In the genomic region with DNA sequence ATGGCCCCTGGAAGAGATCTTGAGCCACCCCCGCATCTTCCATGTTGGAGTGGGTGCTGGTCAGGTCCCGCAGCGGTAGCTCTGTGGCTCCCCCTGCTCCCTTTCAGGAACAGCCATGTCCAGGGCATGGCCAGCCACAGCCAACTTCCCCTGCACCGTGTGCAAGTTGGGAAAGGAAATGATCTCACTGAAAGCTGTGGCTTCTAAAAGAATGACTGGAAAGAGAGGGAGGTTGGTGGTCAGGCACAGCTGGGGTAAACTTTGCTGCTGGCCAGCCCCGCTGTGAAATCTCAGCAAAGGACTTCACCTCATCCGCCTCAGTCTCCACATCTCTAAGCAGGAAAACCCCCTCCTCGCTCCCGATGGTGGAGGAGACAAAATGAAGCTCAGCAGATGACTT, we compare ENCODE assay signal across 20 cellular contexts.
DNase-seq lines count a peak whose midpoint lies in the region; ATAC-seq and TF ChIP-seq lines count a peak whose summit lies in the region.
"Had no signal": no experiment of that assay in that cellular context is flagged by ENCODE, and none has a peak within 500 bp of the region (broad histone marks: within the 10 kb centered on the region; RNA-seq: fewer than 3 reads in every experiment).

No MANE protein-coding gene starts in this region.

- DNase-seq in CD1c-positive myeloid dendritic cell (ENCODE audit: extremely low spot score) = peak; percentile 40
- peak; percentile 25 for DNase-seq in LHCN-M2 (ENCODE audit: low read depth)
- no peak for DNase-seq in brain microvascular endothelial cell
- DNase-seq in sciatic nerve (ENCODE audit: low spot score) = no peak
- no peak for DNase-seq in nucleus accumbens (lab: John Stamatoyannopoulos, UW)
- DNase-seq in cortex of kidney (lab: John Stamatoyannopoulos, UW) = no peak
- no peak for DNase-seq in DMS53 treated with DMSO at 0.1 percent for 48 hours (lab: John Stamatoyannopoulos, UW; ENCODE audit: unreplicated experiment)
- no peak for DNase-seq in colonic mucosa
- DNase-seq: activated B cell treated with CpG ODN at 0.5 μM for 24 hours; activated CD4-positive, alpha-beta T cell treated with anti-CD3 and anti-CD28 coated beads, Interleukin-2, amount 50 U/mL, for 48 hours; activated effector memory CD4-positive, alpha-beta T cell treated with anti-CD3 and anti-CD28 coated beads, Interleukin-2, amount 50 U/mL, for 16 hours; glutamatergic neuron; H9; MG63; midbrain; NCI-H146; NCI-H524; right lobe of liver had no signal

- H3K9ac ChIP-seq in colonic mucosa (ENCODE audit: low read depth in 2 of 2, low read length in 2 of 2) = no peak overlapping the region

- peak; percentile 38 for ATAC-seq in sciatic nerve
- ATAC-seq: right lobe of liver had no signal

- intact Hi-C loops in sciatic nerve (cut with DNase I) = no loop called here
- intact Hi-C loops in colonic mucosa (cut with DNase I) = no loop called here

- H3K27me3 ChIP-seq in brain microvascular endothelial cell (replicated peaks) (no peaks in the 10 kb centered on the region), colonic mucosa (no peaks in the 10 kb centered on the region)
- H3K27me3 ChIP-seq: MG63, right lobe of liver had no signal

- no peaks in the 10 kb centered on the region for H3K9me3 ChIP-seq in colonic mucosa
- H3K9me3 ChIP-seq: breast epithelium, MG63, right lobe of liver had no signal

- no peak overlapping the region for H3K4me3 ChIP-seq in brain microvascular endothelial cell (ENCODE audit: low read depth, low read length)
- no peak overlapping the region for H3K4me3 ChIP-seq in colonic mucosa
- H3K4me3 ChIP-seq: breast epithelium, MG63, right lobe of liver, SK-N-MC had no signal

- no peak overlapping the region for H3K27ac ChIP-seq in brain microvascular endothelial cell
- H3K27ac ChIP-seq in colonic mucosa = no peak overlapping the region
- H3K27ac ChIP-seq: breast epithelium, right lobe of liver, SK-N-MC had no signal

- in situ Hi-C loops in brain microvascular endothelial cell (cut with HindIII; ENCODE audit: low pct_ligation_motif_present, low sequenced_read_pairs) = no loop called here

- no peaks in the 10 kb centered on the region for H3K36me3 ChIP-seq in brain microvascular endothelial cell (replicated peaks)
- no peaks in the 10 kb centered on the region for H3K36me3 ChIP-seq in colonic mucosa
- H3K36me3 ChIP-seq: breast epithelium, MG63, right lobe of liver had no signal

- TF ChIP-seq CTCF in brain microvascular endothelial cell (IDR thresholded peaks at IDR 0.05; ENCODE audit: low read depth, low read length, missing control alignments) (peak; percentile 16), colonic mucosa (IDR thresholded peaks at IDR 0.05) (no peak)

- H3K4me1 ChIP-seq in colonic mucosa = no peaks in the 10 kb centered on the region
- H3K4me1 ChIP-seq: breast epithelium, right lobe of liver had no signal

Comparison
In these comparisons a context has a peak if more than half of its experiments do, and no peak if none do; other contexts are left out.
1. DNase-seq: peak in CD1c-positive myeloid dendritic cell (single experiment) and LHCN-M2 (single experiment); none in brain microvascular endothelial cell (single experiment), sciatic nerve (single experiment), nucleus accumbens (0 of 56), cortex of kidney (single experiment), DMS53 treated with DMSO at 0.1 percent for 48 hours (single experiment) and colonic mucosa (single experiment).